14 cellular contexts compared by ENCODE assay signal in the genomic region with DNA sequence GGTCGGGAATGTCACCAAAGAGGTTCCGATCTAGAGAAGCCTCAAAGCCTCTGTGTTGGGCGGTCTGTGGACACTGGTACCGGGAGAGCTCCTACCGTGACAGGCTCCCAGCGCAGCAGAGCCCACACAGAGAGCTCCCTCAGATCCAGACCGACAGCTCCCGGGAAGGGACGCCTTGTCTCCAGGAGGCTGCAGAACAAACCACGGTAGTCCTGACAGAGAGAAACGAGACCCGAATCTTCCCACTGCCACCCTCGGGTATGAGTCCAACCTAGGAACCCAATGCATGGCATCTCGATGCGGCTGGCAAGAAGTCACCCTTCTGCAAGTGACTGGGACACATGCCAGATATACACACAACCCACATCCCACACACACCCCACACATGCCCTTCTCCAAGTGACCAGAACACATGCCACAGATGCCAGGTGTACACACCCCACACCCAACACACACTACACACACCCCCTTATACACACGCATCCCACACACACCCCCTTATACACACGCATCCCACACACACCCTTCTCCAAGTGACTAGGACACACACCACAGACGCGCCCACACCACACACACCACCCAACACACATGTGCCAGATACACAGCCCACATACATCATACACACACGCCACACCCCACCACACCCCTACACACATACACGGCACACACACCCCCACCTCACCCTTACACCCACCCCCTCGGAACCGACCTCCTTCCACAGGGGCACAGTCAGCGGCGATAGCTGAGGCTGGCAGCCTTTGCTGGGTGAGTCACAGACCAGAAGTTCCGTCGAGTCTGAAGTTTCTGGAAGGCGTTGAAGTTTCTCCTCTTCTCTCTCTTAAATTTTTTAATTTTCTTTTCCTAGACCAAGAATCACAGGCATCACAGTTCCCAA. TPM values are rescaled to one million over a fixed set of nuclear protein-coding genes. Genes with fewer than 3 reads are reported as not detected.
DNase-seq lines count a peak whose midpoint lies in the region; ATAC-seq lines count a peak whose summit lies in the region.
"Had no signal": no experiment of that assay in that cellular context is flagged by ENCODE, and none has a peak within 500 bp of the region (broad histone marks: within the 10 kb centered on the region; RNA-seq: fewer than 3 reads in every experiment).

No MANE protein-coding gene starts in this region.

- no peak for ATAC-seq in activated naive CD8-positive, alpha-beta T cell treated with anti-CD3 and anti-CD28 coated beads, Interleukin-2, amount 50 U/mL, for 24 hours
- ATAC-seq in esophagus mucosa: peak; percentile 34
- ATAC-seq in stimulated activated memory B cell treated with anti-CD40 and anti-IgM and Interleukin-4, amounts not matched to agents 10 μg/mL and 1 μg/mL and 100 μg/mL, for 72 hours: no peak

- no peaks in the 10 kb centered on the region for H3K9me3 Mint-ChIP-seq in activated naive CD8-positive, alpha-beta T cell treated with anti-CD3 and anti-CD28 coated beads, Interleukin-2, amount 50 U/mL, for 24 hours
- no peaks in the 10 kb centered on the region for H3K9me3 Mint-ChIP-seq in activated naive CD8-positive, alpha-beta T cell treated with anti-CD3 and anti-CD28 coated beads for 36 hours
- H3K9me3 Mint-ChIP-seq in activated CD4-positive, alpha-beta memory T cell treated with anti-CD3 and anti-CD28 coated beads for 36 hours: no peaks in the 10 kb centered on the region
- no peaks in the 10 kb centered on the region for H3K9me3 Mint-ChIP-seq in stimulated activated memory B cell treated with anti-CD40 and anti-IgM and Interleukin-4, amounts not matched to agents 10 μg/mL and 1 μg/mL and 100 μg/mL, for 72 hours
- H3K9me3 Mint-ChIP-seq: nephron progenitor cell had no signal

- no peaks in the 10 kb centered on the region for H3K27me3 Mint-ChIP-seq in activated naive CD8-positive, alpha-beta T cell treated with anti-CD3 and anti-CD28 coated beads, Interleukin-2, amount 50 U/mL, for 24 hours
- no peaks in the 10 kb centered on the region for H3K27me3 Mint-ChIP-seq in activated naive CD8-positive, alpha-beta T cell treated with anti-CD3 and anti-CD28 coated beads for 36 hours
- no peaks in the 10 kb centered on the region for H3K27me3 Mint-ChIP-seq in activated CD4-positive, alpha-beta memory T cell treated with anti-CD3 and anti-CD28 coated beads for 36 hours
- H3K27me3 Mint-ChIP-seq in stimulated activated memory B cell treated with anti-CD40 and anti-IgM and Interleukin-4, amounts not matched to agents 10 μg/mL and 1 μg/mL and 100 μg/mL, for 72 hours: no peaks in the 10 kb centered on the region

- peaks cover 62% of the 10 kb centered on the region for H3K36me3 Mint-ChIP-seq in activated naive CD8-positive, alpha-beta T cell treated with anti-CD3 and anti-CD28 coated beads, Interleukin-2, amount 50 U/mL, for 24 hours (ENCODE audit: low read depth)
- peaks cover 65% of the 10 kb centered on the region for H3K36me3 Mint-ChIP-seq in activated naive CD8-positive, alpha-beta T cell treated with anti-CD3 and anti-CD28 coated beads for 36 hours
- H3K36me3 Mint-ChIP-seq in activated CD4-positive, alpha-beta memory T cell treated with anti-CD3 and anti-CD28 coated beads for 36 hours: peaks cover 77% of the 10 kb centered on the region
- H3K36me3 Mint-ChIP-seq in stimulated activated memory B cell treated with anti-CD40 and anti-IgM and Interleukin-4, amounts not matched to agents 10 μg/mL and 1 μg/mL and 100 μg/mL, for 72 hours: peaks cover 88% of the 10 kb centered on the region

- CTCF ChIA-PET in activated CD4-positive, alpha-beta memory T cell treated with anti-CD3 and anti-CD28 coated beads for 36 hours (lab: Charles Lee): interaction anchor here (1.4 to 3.8 kb wide), 3 partner anchors 13 to 301 kb away, joined by 5 to 22 read pairs (median 17); no protein-coding TSS in a partner anchor

- H3K27ac Mint-ChIP-seq in activated naive CD8-positive, alpha-beta T cell treated with anti-CD3 and anti-CD28 coated beads, Interleukin-2, amount 50 U/mL, for 24 hours: peak overlapping the region; percentile 63
- H3K27ac Mint-ChIP-seq in activated naive CD8-positive, alpha-beta T cell treated with anti-CD3 and anti-CD28 coated beads for 36 hours: no peak overlapping the region
- H3K27ac Mint-ChIP-seq in activated CD4-positive, alpha-beta memory T cell treated with anti-CD3 and anti-CD28 coated beads for 36 hours: peak overlapping the region; percentile 20
- peak overlapping the region; percentile 56 for H3K27ac Mint-ChIP-seq in stimulated activated memory B cell treated with anti-CD40 and anti-IgM and Interleukin-4, amounts not matched to agents 10 μg/mL and 1 μg/mL and 100 μg/mL, for 72 hours

- POLR2A ChIA-PET in activated CD4-positive, alpha-beta memory T cell treated with anti-CD3 and anti-CD28 coated beads for 36 hours (lab: Charles Lee): interaction anchor here (0.6 to 2.3 kb wide), 3 partner anchors 8 to 17 kb away, joined by 3 to 7 read pairs (median 4); a partner anchor contains a TSS

- H3K4me3 Mint-ChIP-seq in activated naive CD8-positive, alpha-beta T cell treated with anti-CD3 and anti-CD28 coated beads, Interleukin-2, amount 50 U/mL, for 24 hours: no peak overlapping the region
- no peak overlapping the region for H3K4me3 Mint-ChIP-seq in activated naive CD8-positive, alpha-beta T cell treated with anti-CD3 and anti-CD28 coated beads for 36 hours
- H3K4me3 Mint-ChIP-seq in activated CD4-positive, alpha-beta memory T cell treated with anti-CD3 and anti-CD28 coated beads for 36 hours: no peak overlapping the region
- no peak overlapping the region for H3K4me3 Mint-ChIP-seq in stimulated activated memory B cell treated with anti-CD40 and anti-IgM and Interleukin-4, amounts not matched to agents 10 μg/mL and 1 μg/mL and 100 μg/mL, for 72 hours
- H3K4me3 Mint-ChIP-seq: nephron progenitor cell had no signal

- peaks cover 38% of the 10 kb centered on the region for H3K4me1 Mint-ChIP-seq in activated naive CD8-positive, alpha-beta T cell treated with anti-CD3 and anti-CD28 coated beads, Interleukin-2, amount 50 U/mL, for 24 hours
- peaks cover 30% of the 10 kb centered on the region for H3K4me1 Mint-ChIP-seq in activated naive CD8-positive, alpha-beta T cell treated with anti-CD3 and anti-CD28 coated beads for 36 hours
- H3K4me1 Mint-ChIP-seq in activated CD4-positive, alpha-beta memory T cell treated with anti-CD3 and anti-CD28 coated beads for 36 hours (ENCODE audit: low read depth): peaks cover 50% of the 10 kb centered on the region
- peaks cover 23% of the 10 kb centered on the region for H3K4me1 Mint-ChIP-seq in stimulated activated memory B cell treated with anti-CD40 and anti-IgM and Interleukin-4, amounts not matched to agents 10 μg/mL and 1 μg/mL and 100 μg/mL, for 72 hours
- H3K4me1 Mint-ChIP-seq: nephron progenitor cell had no signal

- intact Hi-C loops in activated CD4-positive, alpha-beta memory T cell treated with anti-CD3 and anti-CD28 coated beads for 36 hours (cut with micrococcal nuclease): no loop called here

- no peak for DNase-seq in activated naive CD8-positive, alpha-beta T cell treated with anti-CD3 and anti-CD28 coated beads, Interleukin-2, amount 50 U/mL, for 24 hours
- DNase-seq in activated naive CD8-positive, alpha-beta T cell treated with anti-CD3 and anti-CD28 coated beads for 36 hours: no peak
- no peak for DNase-seq in activated CD4-positive, alpha-beta memory T cell treated with anti-CD3 and anti-CD28 coated beads for 36 hours
- DNase-seq in H4 (ENCODE audit: low spot score): no peak
- DNase-seq in NK-92 treated with Interleukin-12 subunit alpha and Interleukin-12 subunit beta, amount 100 ng/mL, for 24 hours (lab: John Stamatoyannopoulos, UW): no peak
- DNase-seq in NCI-H187 treated with DMSO at 0.1 percent for 48 hours (lab: John Stamatoyannopoulos, UW): no peak
- DNase-seq: activated gamma-delta T cell; gastrocnemius medialis; nephron progenitor cell; stimulated activated CD4-positive, alpha-beta T cell treated with anti-CD3 and anti-CD28 coated beads, Interleukin-2, amount 100 ng/mL, for 48 hours; stimulated activated CD8-positive, alpha-beta memory T cell treated with anti-CD3 and anti-CD28 coated beads, Interleukin-4, amount 100 ng/mL, for 48 hours; T-helper 9 cell had no signal

RNA-seq across cellular contexts. Expression of a gene that starts 15.9 kb away (rescaled TPM):
- total RNA-seq in activated naive CD8-positive, alpha-beta T cell treated with anti-CD3 and anti-CD28 coated beads for 36 hours: 10 to 100 TPM; 88.9 to 89.6 TPM
- total RNA-seq in activated CD4-positive, alpha-beta memory T cell treated with anti-CD3 and anti-CD28 coated beads for 36 hours: 100 to 1,000 TPM; 184 to 204 TPM
- total RNA-seq in esophagus mucosa: 54.7 TPM
- 8.0 and 9.7 TPM in 2 replicates for total RNA-seq in H4 (2014; rRNA removed; shearing (Covaris generic))

RNA-seq across cellular contexts. Expression of a gene that starts 42.7 kb away (rescaled TPM):
- total RNA-seq in activated naive CD8-positive, alpha-beta T cell treated with anti-CD3 and anti-CD28 coated beads for 36 hours: 100 to 1,000 TPM; 126 to 128 TPM
- 10 to 100 TPM; 71.2 to 74.3 TPM for total RNA-seq in activated CD4-positive, alpha-beta memory T cell treated with anti-CD3 and anti-CD28 coated beads for 36 hours
- total RNA-seq in esophagus mucosa: 26.4 TPM
- 14.3 and 20.4 TPM in 2 replicates for total RNA-seq in H4 (2014; rRNA removed; shearing (Covaris generic))
